Comparison of ENCODE assay signal across 18 cellular contexts in the genomic region with DNA sequence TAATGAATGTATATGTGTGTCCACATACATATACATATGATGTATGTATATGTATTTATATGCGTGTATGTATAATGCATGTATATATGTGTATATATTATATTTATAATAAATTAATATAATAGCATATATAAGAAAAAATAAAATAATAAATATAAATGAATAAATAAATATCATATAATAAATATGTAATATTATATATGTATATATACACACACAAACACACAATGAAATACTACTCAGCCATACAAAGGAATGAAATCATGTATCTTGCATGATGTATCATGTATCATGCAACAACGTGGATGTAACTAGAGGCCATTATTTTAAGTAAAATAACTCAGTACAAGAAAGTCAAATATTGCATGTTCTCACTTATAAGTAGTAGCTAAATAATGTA.
DNase-seq lines count a peak whose midpoint lies in the region; ATAC-seq, FAIRE-seq and TF ChIP-seq lines count a peak whose summit lies in the region.
"Had no signal": no experiment of that assay in that cellular context is flagged by ENCODE, and none has a peak within 500 bp of the region (broad histone marks: within the 10 kb centered on the region; RNA-seq: fewer than 3 reads in every experiment).

No MANE protein-coding gene starts in this region.

- no peak overlapping the region for H2AFZ ChIP-seq in MM.1S (ENCODE audit: low read length)
- H2AFZ ChIP-seq: GM23338 had no signal

- DNase-seq in pancreas = no peak
- DNase-seq in posterior vena cava (ENCODE audit: low spot score) = no peak
- DNase-seq in MM.1S = no peak
- DNase-seq: 8988T; C1 segment of cervical spinal cord; Calu3; CD4-positive, alpha-beta memory T cell; COR-L47; DMS53; DND-41; GDM1; H9 had no signal

- no peaks in the 10 kb centered on the region for H4K20me1 ChIP-seq in MM.1S (ENCODE audit: insufficient read depth, low read length)

- no peaks in the 10 kb centered on the region for H3K4me1 ChIP-seq in pancreas
- no peaks in the 10 kb centered on the region for H3K4me1 ChIP-seq in MM.1S (ENCODE audit: low read length)

- 40 to 72% methylated on average over 2 of the region's 2 CpGs for WGBS in pancreas, 2 donors

- H3K9me3 ChIP-seq in pancreas (no peaks in the 10 kb centered on the region), MM.1S (replicated peaks; ENCODE audit: insufficient read depth, low read length) (no peaks in the 10 kb centered on the region)

- H3K27ac ChIP-seq in pancreas = no peak overlapping the region
- no peak overlapping the region for H3K27ac ChIP-seq in MM.1S (ENCODE audit: low read length)

- no peaks in the 10 kb centered on the region for H3F3A ChIP-seq in MM.1S (ENCODE audit: insufficient read depth, low read length)

- FAIRE-seq in G401.6 (lab: Jason Lieb, UNC) (peak; percentile 76), colon (lab: Jason Lieb, UNC) (peak; percentile 91), pancreas (lab: Jason Lieb, UNC) (peak; percentile 93)
- FAIRE-seq: GM12878 had no signal

- intact Hi-C loops in pancreas (cut with DNase I) = no loop called here
- intact Hi-C loops in posterior vena cava (cut with DNase I) = no loop called here

- no peaks in the 10 kb centered on the region for H3K79me2 ChIP-seq in MM.1S (ENCODE audit: low read length)

- no peak overlapping the region for H3K9ac ChIP-seq in MM.1S (ENCODE audit: low read length)

- no peak overlapping the region for H3K4me2 ChIP-seq in MM.1S (ENCODE audit: low read depth, low read length)
- H3K4me2 ChIP-seq: GM23338 had no signal

- no peak overlapping the region for H3K4me3 ChIP-seq in pancreas
- no peak overlapping the region for H3K4me3 ChIP-seq in MM.1S (ENCODE audit: low read length)
- H3K4me3 ChIP-seq: GM12878, GM23338 had no signal

- no peaks in the 10 kb centered on the region for H3K9me2 ChIP-seq in MM.1S (replicated peaks; ENCODE audit: insufficient read depth, low read length)

- TF ChIP-seq CTCF in pancreas (IDR thresholded peaks at IDR 0.05) (no peak), MM.1S (IDR thresholded peaks at IDR 0.05; ENCODE audit: low read length) (no peak)

- H3K36me3 ChIP-seq in pancreas (no peaks in the 10 kb centered on the region), MM.1S (replicated peaks; ENCODE audit: insufficient read depth, low read length) (no peaks in the 10 kb centered on the region)

- no peaks in the 10 kb centered on the region for H3K27me3 ChIP-seq in pancreas
- no peaks in the 10 kb centered on the region for H3K27me3 ChIP-seq in MM.1S (replicated peaks; ENCODE audit: insufficient read depth, low read length)

- no peak for ATAC-seq in pancreas
- no peak for ATAC-seq in GM18870 (IDR thresholded peaks at IDR 0.05; ENCODE audit: unreplicated experiment)
- ATAC-seq: GM12878, GM23338, HCT116 had no signal
